25 cellular contexts compared by ENCODE assay signal in genomic region chr2:178716394-178716793, GRCh38.
DNase-seq lines count a peak whose midpoint lies in the region; ATAC-seq and TF ChIP-seq lines count a peak whose summit lies in the region.
"Had no signal": no experiment of that assay in that cellular context is flagged by ENCODE, and none has a peak within 500 bp of the region (broad histone marks: within the 10 kb centered on the region; RNA-seq: fewer than 3 reads in every experiment).

No MANE protein-coding gene starts in this region.

- H3K9me3 Mint-ChIP-seq in activated T-helper 1 cell treated with anti-CD3 and anti-CD28 coated beads, Interleukin-12 subunit alpha, Interleukin-12 subunit beta, Interleukin-2, Interleukin-4 antibody, amounts not matched to agents 30 ng/mL and 10 ng/mL and 1 ng/mL, durations not matched to agents 14 hours and 24 hours and 36 hours: no peaks in the 10 kb centered on the region
- H3K9me3 Mint-ChIP-seq: CD4-positive, CD25-positive, alpha-beta regulatory T cell had no signal

- TF ChIP-seq CTCF in left ventricle myocardium inferior (IDR thresholded peaks at IDR 0.05; ENCODE audit: borderline replicate concordance): no peak
- no peak for TF ChIP-seq CTCF in SK-N-SH (IDR thresholded peaks at IDR 0.05)

- H3K4me3 Mint-ChIP-seq in activated T-helper 1 cell treated with anti-CD3 and anti-CD28 coated beads, Interleukin-12 subunit alpha, Interleukin-12 subunit beta, Interleukin-2, Interleukin-4 antibody, amounts not matched to agents 30 ng/mL and 10 ng/mL and 1 ng/mL, durations not matched to agents 14 hours and 24 hours and 36 hours: no peak overlapping the region
- H3K4me3 Mint-ChIP-seq: CD14-positive monocyte; CD4-positive, alpha-beta memory T cell; CD4-positive, CD25-positive, alpha-beta regulatory T cell; CD8-positive, alpha-beta memory T cell had no signal

- intact Hi-C loops in left ventricle myocardium inferior (cut with micrococcal nuclease): no loop called here
- intact Hi-C loops in left cardiac atrium (cut with DNase I): no loop called here
- intact Hi-C loops in activated T-helper 1 cell treated with anti-CD3 and anti-CD28 coated beads, Interleukin-12 subunit alpha, Interleukin-12 subunit beta, Interleukin-2, Interleukin-4 antibody, amounts not matched to agents 30 ng/mL and 10 ng/mL and 1 ng/mL, durations not matched to agents 14 hours and 24 hours and 36 hours (cut with micrococcal nuclease): no loop called here

- H3K27me3 ChIP-seq in left ventricle myocardium inferior (ENCODE audit: low read depth) (no peaks in the 10 kb centered on the region), SK-N-SH (ENCODE audit: insufficient read depth) (no peaks in the 10 kb centered on the region)
- H3K27me3 ChIP-seq: BLaER1 had no signal

- no peak overlapping the region for H2AFZ ChIP-seq in SK-N-SH (ENCODE audit: low read depth)

- DNase-seq in left ventricle myocardium inferior: no peak
- DNase-seq in left cardiac atrium: no peak
- peak; percentile 42 for DNase-seq in SK-N-SH
- DNase-seq in left kidney (ENCODE audit: low read depth, low spot score): peak; percentile 2
- no peak for DNase-seq in activated CD8-positive, alpha-beta memory T cell treated with anti-CD3 and anti-CD28 coated beads, Interleukin-2, amount 50 U/mL, for 48 hours
- no peak for DNase-seq in activated T-helper 1 cell treated with anti-CD3 and anti-CD28 coated beads, Interleukin-12 subunit alpha, Interleukin-12 subunit beta, Interleukin-2, Interleukin-4 antibody, amounts not matched to agents 30 ng/mL and 10 ng/mL and 1 ng/mL, durations not matched to agents 14 hours and 24 hours and 36 hours (ENCODE audit: low spot score)
- DNase-seq: 8988T; ACHN; BE2C; C1 segment of cervical spinal cord; CD4-positive, alpha-beta memory T cell; CD4-positive, CD25-positive, alpha-beta regulatory T cell; CD8-positive, alpha-beta memory T cell; COR-L47; DMS 273 treated with DMSO at 0.1 percent for 48 hours; DMS153; DMS53; DMS79; DND-41; EL; GDM1 had no signal

- H3K36me3 Mint-ChIP-seq in activated T-helper 1 cell treated with anti-CD3 and anti-CD28 coated beads, Interleukin-12 subunit alpha, Interleukin-12 subunit beta, Interleukin-2, Interleukin-4 antibody, amounts not matched to agents 30 ng/mL and 10 ng/mL and 1 ng/mL, durations not matched to agents 14 hours and 24 hours and 36 hours (ENCODE audit: low read depth): no peaks in the 10 kb centered on the region
- H3K36me3 Mint-ChIP-seq: CD14-positive monocyte had no signal

- no peaks in the 10 kb centered on the region for H3K4me1 Mint-ChIP-seq in activated T-helper 1 cell treated with anti-CD3 and anti-CD28 coated beads, Interleukin-12 subunit alpha, Interleukin-12 subunit beta, Interleukin-2, Interleukin-4 antibody, amounts not matched to agents 30 ng/mL and 10 ng/mL and 1 ng/mL, durations not matched to agents 14 hours and 24 hours and 36 hours (ENCODE audit: low read depth)
- H3K4me1 Mint-ChIP-seq: CD14-positive monocyte; CD4-positive, alpha-beta memory T cell; CD8-positive, alpha-beta memory T cell had no signal

- CTCF ChIA-PET in SK-N-SH (lab: Yijun Ruan, JAX): interaction anchor here (0.7 to 5.9 kb wide), 2 partner anchors 15 to 414 kb away, joined by 3 to 27 read pairs; no protein-coding TSS in a partner anchor

- no peaks in the 10 kb centered on the region for H3K9me2 ChIP-seq in SK-N-SH

- H3K9me3 ChIP-seq in left ventricle myocardium inferior (replicated peaks) (no peaks in the 10 kb centered on the region), SK-N-SH (no peaks in the 10 kb centered on the region)
- H3K9me3 ChIP-seq: BE2C, BLaER1 had no signal

- no peaks in the 10 kb centered on the region for H3K27me3 Mint-ChIP-seq in activated T-helper 1 cell treated with anti-CD3 and anti-CD28 coated beads, Interleukin-12 subunit alpha, Interleukin-12 subunit beta, Interleukin-2, Interleukin-4 antibody, amounts not matched to agents 30 ng/mL and 10 ng/mL and 1 ng/mL, durations not matched to agents 14 hours and 24 hours and 36 hours (ENCODE audit: insufficient read depth)
- H3K27me3 Mint-ChIP-seq: CD4-positive, alpha-beta memory T cell; CD4-positive, CD25-positive, alpha-beta regulatory T cell; CD8-positive, alpha-beta memory T cell had no signal

- 46% methylated on average over 2 of the region's 2 CpGs for WGBS in SK-N-SH (ENCODE audit: low lambda C conversion rate)

- POLR2A ChIA-PET in SK-N-SH (lab: Yijun Ruan, JAX): no interaction called here

- no peaks in the 10 kb centered on the region for H3K79me2 ChIP-seq in SK-N-SH (ENCODE audit: insufficient read depth)

- H4K20me1 ChIP-seq in SK-N-SH (ENCODE audit: insufficient read depth): no peaks in the 10 kb centered on the region
- H4K20me1 ChIP-seq: BLaER1 had no signal

- H3K36me3 ChIP-seq in left ventricle myocardium inferior (peaks cover 93% of the 10 kb centered on the region), SK-N-SH (replicated peaks in 1 of 2; ENCODE audit: control insufficient read depth in 1 of 2, insufficient read depth in 2 of 2, low read length in 1 of 2) (no peaks in the 10 kb centered on the region)
- H3K36me3 ChIP-seq: BE2C, BLaER1 had no signal

- H3F3A ChIP-seq in SK-N-SH (replicated peaks; ENCODE audit: insufficient read depth): no peaks in the 10 kb centered on the region

- TF ChIP-seq EP300 in SK-N-SH (IDR thresholded peaks at IDR 0.05; ENCODE audit: borderline replicate concordance in 1 of 2, low read depth in 1 of 2, low read length in 1 of 2): peak in 1 of 2 experiments; percentile 78; a peak in 2 of 4 replicates

- H3K9ac ChIP-seq in SK-N-SH: no peak overlapping the region
- H3K9ac ChIP-seq: BLaER1 had no signal

- peak overlapping the region; percentile 65 for H3K27ac ChIP-seq in left ventricle myocardium inferior (replicated peaks)
- H3K27ac ChIP-seq in SK-N-SH (ENCODE audit: low read depth in 2 of 2, low read length in 1 of 2): no peak overlapping the region; a peak in 1 of 4 replicates
- H3K27ac ChIP-seq: BLaER1 had no signal

- no peak overlapping the region for H3K4me2 ChIP-seq in SK-N-SH
- H3K4me2 ChIP-seq: BLaER1 had no signal

- H3K4me1 ChIP-seq in left ventricle myocardium inferior: peaks cover 54% of the 10 kb centered on the region
- peaks cover 0 to 15% of the 10 kb centered on the region in 2 experiments; a peak in 2 of 4 replicates for H3K4me1 ChIP-seq in SK-N-SH (ENCODE audit: control insufficient read depth in 1 of 2, insufficient read depth in 2 of 2, low read depth in 1 of 2, low read length in 1 of 2)
- H3K4me1 ChIP-seq: BE2C, BLaER1 had no signal

- no peak for TF ChIP-seq RAD21 in SK-N-SH (IDR thresholded peaks at IDR 0.05; ENCODE audit: low read length)

- H3K27ac Mint-ChIP-seq in activated T-helper 1 cell treated with anti-CD3 and anti-CD28 coated beads, Interleukin-12 subunit alpha, Interleukin-12 subunit beta, Interleukin-2, Interleukin-4 antibody, amounts not matched to agents 30 ng/mL and 10 ng/mL and 1 ng/mL, durations not matched to agents 14 hours and 24 hours and 36 hours: no peak overlapping the region
- H3K27ac Mint-ChIP-seq: CD14-positive monocyte; CD4-positive, alpha-beta memory T cell; CD8-positive, alpha-beta memory T cell had no signal

- ATAC-seq in left cardiac atrium (no peak), HG03342 (IDR thresholded peaks at IDR 0.05; ENCODE audit: unreplicated experiment) (no peak)
- ATAC-seq: GM12878 had no signal

- H3K4me3 ChIP-seq in left ventricle myocardium inferior (no peak overlapping the region), SK-N-SH (ENCODE audit: low read depth in 2 of 2, low read length in 1 of 2) (no peak overlapping the region)
- H3K4me3 ChIP-seq: BLaER1, GM12878 had no signal

TF ChIP-seq in SK-N-SH, 30 proteins besides CTCF, POLR2A, EP300 and RAD21:
- TF ChIP-seq, protein P1, sequence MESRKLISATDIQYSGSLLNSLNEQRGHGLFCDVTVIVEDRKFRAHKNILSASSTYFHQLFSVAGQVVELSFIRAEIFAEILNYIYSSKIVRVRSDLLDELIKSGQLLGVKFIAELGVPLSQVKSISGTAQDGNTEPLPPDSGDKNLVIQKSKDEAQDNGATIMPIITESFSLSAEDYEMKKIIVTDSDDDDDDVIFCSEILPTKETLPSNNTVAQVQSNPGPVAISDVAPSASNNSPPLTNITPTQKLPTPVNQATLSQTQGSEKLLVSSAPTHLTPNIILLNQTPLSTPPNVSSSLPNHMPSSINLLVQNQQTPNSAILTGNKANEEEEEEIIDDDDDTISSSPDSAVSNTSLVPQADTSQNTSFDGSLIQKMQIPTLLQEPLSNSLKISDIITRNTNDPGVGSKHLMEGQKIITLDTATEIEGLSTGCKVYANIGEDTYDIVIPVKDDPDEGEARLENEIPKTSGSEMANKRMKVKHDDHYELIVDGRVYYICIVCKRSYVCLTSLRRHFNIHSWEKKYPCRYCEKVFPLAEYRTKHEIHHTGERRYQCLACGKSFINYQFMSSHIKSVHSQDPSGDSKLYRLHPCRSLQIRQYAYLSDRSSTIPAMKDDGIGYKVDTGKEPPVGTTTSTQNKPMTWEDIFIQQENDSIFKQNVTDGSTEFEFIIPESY (IDR thresholded peaks at IDR 0.05; ENCODE audit: borderline replicate concordance, low read depth): no peak
- TF ChIP-seq MXI1 (IDR thresholded peaks at IDR 0.05; ENCODE audit: low read depth, low read length): peak; percentile 57; the same call in 1 of the 2 replicates
- TF ChIP-seq TCF12 (IDR thresholded peaks at IDR 0.05): peak; percentile 19; the same call in 1 of the 2 replicates
- peak; percentile 29 for TF ChIP-seq CHD2 (IDR thresholded peaks at IDR 0.05; ENCODE audit: low read length, partially characterized antibody)
- peak; percentile 86 for TF ChIP-seq GATA2 (CRISPR knock-in tag; IDR thresholded peaks at IDR 0.05)
- TF ChIP-seq MEF2A (IDR thresholded peaks at IDR 0.05; ENCODE audit: borderline replicate concordance, low read depth): no peak
TF ChIP-seq in SK-N-SH: peak in this region for 4.

Comparison
In these comparisons a context has a peak if more than half of its experiments do, and no peak if none do; other contexts are left out.
1. DNase-seq: peak in SK-N-SH (single experiment) and left kidney (single experiment); none in left ventricle myocardium inferior (single experiment), left cardiac atrium (single experiment), activated CD8-positive, alpha-beta memory T cell treated with anti-CD3 and anti-CD28 coated beads, Interleukin-2, amount 50 U/mL, for 48 hours (single experiment) and activated T-helper 1 cell treated with anti-CD3 and anti-CD28 coated beads, Interleukin-12 subunit alpha, Interleukin-12 subunit beta, Interleukin-2, Interleukin-4 antibody, amounts not matched to agents 30 ng/mL and 10 ng/mL and 1 ng/mL, durations not matched to agents 14 hours and 24 hours and 36 hours (single experiment).